Comparison of ENCODE assay signal across 1 cellular context in genomic region chr13:24505256-24505655, GRCh38.
TF ChIP-seq lines count a peak whose summit lies in the region.

No MANE protein-coding gene starts in this region.

TF ChIP-seq in HepG2, 621 proteins besides CTCF, POLR2A, EP300 and RAD21 (continued from another document):
- TF ChIP-seq HOXD1 (CRISPR knock-in tag; IDR thresholded peaks at IDR 0.05) = no peak
- no peak for TF ChIP-seq HOMEZ (CRISPR knock-in tag; IDR thresholded peaks at IDR 0.05; ENCODE audit: low read depth)
- no peak for TF ChIP-seq DR1 (CRISPR knock-in tag; IDR thresholded peaks at IDR 0.05)
- no peak for TF ChIP-seq FLYWCH1 (CRISPR knock-in tag; IDR thresholded peaks at IDR 0.05)
- TF ChIP-seq KDM2A (CRISPR knock-in tag; IDR thresholded peaks at IDR 0.05; ENCODE audit: borderline replicate concordance, low read depth) = no peak
- TF ChIP-seq HNRNPK (IDR thresholded peaks at IDR 0.05; ENCODE audit: low read depth, low read length, poor library complexity, severe bottlenecking) = no peak
- TF ChIP-seq TGIF2 (CRISPR knock-in tag; IDR thresholded peaks at IDR 0.05) = no peak
- no peak for TF ChIP-seq SYNCRIP (IDR thresholded peaks at IDR 0.05; ENCODE audit: insufficient read depth, low read depth, low read length)
- no peak for TF ChIP-seq TCF7 (IDR thresholded peaks at IDR 0.05; ENCODE audit: low read depth)
- no peak for TF ChIP-seq ZNF652 (CRISPR knock-in tag; IDR thresholded peaks at IDR 0.05; ENCODE audit: borderline replicate concordance, low read depth)
- no peak for TF ChIP-seq ZNF687 (CRISPR knock-in tag; IDR thresholded peaks at IDR 0.05)
- no peak for TF ChIP-seq SALL2 (CRISPR knock-in tag; IDR thresholded peaks at IDR 0.05)
